Comparison of ENCODE assay signal across 20 cellular contexts in the genomic region with DNA sequence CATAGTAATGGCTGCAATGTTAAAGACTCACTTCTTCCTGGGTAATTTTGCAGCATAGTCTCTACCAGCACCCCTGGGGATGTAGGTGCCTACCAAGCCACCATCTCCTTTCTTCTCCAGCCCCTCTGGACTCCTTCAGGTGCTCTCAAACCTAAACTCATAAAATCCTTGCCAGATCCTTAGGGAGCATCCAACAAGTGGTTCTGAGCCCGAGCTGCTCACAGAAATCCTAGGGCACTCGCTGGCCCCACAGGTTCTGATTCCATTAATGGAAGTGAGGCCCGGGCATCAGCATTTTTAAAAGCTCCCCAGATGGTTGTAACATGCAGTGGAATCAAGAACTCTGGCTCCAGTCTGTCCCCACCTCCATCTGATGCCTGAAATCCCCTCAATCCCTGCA.
"Had no signal": no experiment of that assay in that cellular context is flagged by ENCODE, and none has a peak within 500 bp of the region (broad histone marks: within the 10 kb centered on the region; RNA-seq: fewer than 3 reads in every experiment).

No MANE protein-coding gene starts in this region.

- H3K27ac ChIP-seq: coronary artery, hepatocyte, spleen had no signal

- H3K4me1 ChIP-seq: spleen had no signal

- H2AFZ ChIP-seq: hepatocyte had no signal

- ATAC-seq: activated naive CD4-positive, alpha-beta T cell treated with anti-CD3 and anti-CD28 coated beads, Interleukin-2, amount 50 U/mL, for 72 hours; activated T-helper 17 cell treated with anti-CD3 and anti-CD28 coated beads, Interleukin-2, amount 50 U/mL, for 72 hours; left lobe of liver; sciatic nerve; WTC11 had no signal

- H3K9me3 ChIP-seq: esophagus muscularis mucosa had no signal

- H3K4me2 ChIP-seq: hepatocyte had no signal

- H3K36me3 ChIP-seq: esophagus muscularis mucosa, spleen had no signal

- DNase-seq: activated CD4-positive, alpha-beta T cell treated with anti-CD3 and anti-CD28 coated beads, Interleukin-2, amount 50 U/mL, for 4 hours; activated CD8-positive, alpha-beta memory T cell treated with anti-CD3 and anti-CD28 coated beads for 24 hours; activated CD8-positive, alpha-beta memory T cell treated with anti-CD3 and anti-CD28 coated beads, Interleukin-2, amount 50 U/mL, for 4 hours; activated T-cell treated with anti-CD3 and anti-CD28 coated beads, Interleukin-2, amount 50 U/mL, for 24 hours; glutamatergic neuron; immature natural killer cell; midbrain; spleen; stimulated activated CD4-positive, alpha-beta T cell treated with anti-CD3 and anti-CD28 coated beads, Interleukin-4, amount 100 ng/mL, for 24 hours; stimulated activated naive CD4-positive, alpha-beta T cell treated with Interleukin-2 at 50 U/mL for 16 hours; T-helper 9 cell had no signal

- H3K27me3 ChIP-seq: esophagus muscularis mucosa, hepatocyte had no signal

- H3K4me3 ChIP-seq: coronary artery, esophagus muscularis mucosa, hepatocyte, lung, spleen had no signal
